In genomic region chr2:95076705-95077520, GRCh38 we compare ENCODE assay signal across 1 cellular context.
TF ChIP-seq lines count a peak whose summit lies in the region.

No MANE protein-coding gene starts in this region.

TF ChIP-seq in GM23338, 12 proteins besides CTCF, POLR2A, EP300 and RAD21 (continued from another document):
- no peak for TF ChIP-seq ETS1 (IDR thresholded peaks at IDR 0.05)
- TF ChIP-seq REST (IDR thresholded peaks at IDR 0.05; ENCODE audit: unreplicated experiment): no peak
- TF ChIP-seq ZNF331 (CRISPR knock-in tag; IDR thresholded peaks at IDR 0.05; ENCODE audit: low read depth): no peak
- TF ChIP-seq EZH2 (IDR thresholded peaks at IDR 0.05; ENCODE audit: low read depth, unreplicated experiment): no peak
- TF ChIP-seq NANOG (IDR thresholded peaks at IDR 0.05; ENCODE audit: borderline replicate concordance): no peak
